In genomic region chr2:23381084-23381483, GRCh38 we compare ENCODE assay signal across 7 cellular contexts.
A peak's percentile ranks its signal among the peaks of the same experiment; 100 is the strongest.
DNase-seq lines count a peak whose midpoint lies in the region; ATAC-seq and TF ChIP-seq lines count a peak whose summit lies in the region.

No MANE protein-coding gene starts in this region.

- H3K4me1 ChIP-seq in Loucy (ENCODE audit: insufficient read depth, low read length, poor library complexity, severe bottlenecking): peaks cover 9% of the 10 kb centered on the region

- H3K27ac Mint-ChIP-seq in T-helper 2 cell treated with Interferon-gamma antibody and Interleukin-4, amounts not matched to agents 5 μg/mL and 100 μg/mL, for 36 hours: peak overlapping the region; percentile 2

- H3K79me2 ChIP-seq in Loucy (ENCODE audit: insufficient read depth, low read length): no peaks in the 10 kb centered on the region

- TF ChIP-seq CTCF in Loucy (conservative IDR thresholded peaks at IDR 0.05; ENCODE audit: low read length): no peak
- TF ChIP-seq CTCF in GM20000 (IDR thresholded peaks at IDR 0.05; ENCODE audit: extremely low read depth, missing control alignments): no peak

- no peak for ATAC-seq in HG03039 (IDR thresholded peaks at IDR 0.05; ENCODE audit: unreplicated experiment)

- H3F3A ChIP-seq in Loucy (ENCODE audit: low read depth): no peaks in the 10 kb centered on the region

- H3K4me3 ChIP-seq in Loucy (ENCODE audit: low read length, poor library complexity, severe bottlenecking): peak overlapping the region; percentile 45

- H3K9me2 ChIP-seq in Loucy (replicated peaks; ENCODE audit: low read depth, low read length): no peaks in the 10 kb centered on the region

- H3K9me3 Mint-ChIP-seq in T-helper 2 cell treated with Interferon-gamma antibody and Interleukin-4, amounts not matched to agents 5 μg/mL and 100 μg/mL, for 36 hours: no peaks in the 10 kb centered on the region

- peaks cover 57% of the 10 kb centered on the region for H3K27me3 Mint-ChIP-seq in T-helper 2 cell treated with Interferon-gamma antibody and Interleukin-4, amounts not matched to agents 5 μg/mL and 100 μg/mL, for 36 hours (ENCODE audit: low read depth)

- H3K36me3 Mint-ChIP-seq in T-helper 2 cell treated with Interferon-gamma antibody and Interleukin-4, amounts not matched to agents 5 μg/mL and 100 μg/mL, for 36 hours (ENCODE audit: low read depth): no peaks in the 10 kb centered on the region

- H3K4me2 ChIP-seq in Loucy (ENCODE audit: low read depth, low read length, poor library complexity, severe bottlenecking): peak overlapping the region; percentile 56

- peak; percentile 29 for DNase-seq in GM03348 (ENCODE audit: low spot score)
- DNase-seq in T-helper 2 cell treated with Interferon-gamma antibody and Interleukin-4, amounts not matched to agents 5 μg/mL and 100 μg/mL, for 36 hours (ENCODE audit: low spot score): no peak
- DNase-seq in hepatic stellate cell (ENCODE audit: low spot score): peak; percentile 48
- DNase-seq in activated gamma-delta T cell treated with Interleukin-2 at 50 U/mL for 16 hours: no peak
- no peak for DNase-seq in GM20000 (ENCODE audit: low spot score)

- H2AFZ ChIP-seq in Loucy (ENCODE audit: low read length): peak overlapping the region; percentile 85

- no peaks in the 10 kb centered on the region for H3K9me3 ChIP-seq in Loucy (ENCODE audit: insufficient read depth, low read depth, low read length)

- H4K20me1 ChIP-seq in Loucy (ENCODE audit: insufficient read depth, low read length, poor library complexity, severe bottlenecking): no peaks in the 10 kb centered on the region

- no peak overlapping the region for H3K9ac ChIP-seq in Loucy (ENCODE audit: low read depth, low read length, poor library complexity, severe bottlenecking)

- H3K36me3 ChIP-seq in Loucy (ENCODE audit: insufficient read depth, low read length): no peaks in the 10 kb centered on the region

- H3K4me1 Mint-ChIP-seq in T-helper 2 cell treated with Interferon-gamma antibody and Interleukin-4, amounts not matched to agents 5 μg/mL and 100 μg/mL, for 36 hours (ENCODE audit: low read depth): peaks cover 20% of the 10 kb centered on the region

- H3K4me3 Mint-ChIP-seq in T-helper 2 cell treated with Interferon-gamma antibody and Interleukin-4, amounts not matched to agents 5 μg/mL and 100 μg/mL, for 36 hours: peak overlapping the region; percentile 74

- no peaks in the 10 kb centered on the region for H3K27me3 ChIP-seq in Loucy (ENCODE audit: insufficient read depth, low read length, poor library complexity, severe bottlenecking)

Comparison
In these comparisons a context has a peak if more than half of its experiments do, and no peak if none do; other contexts are left out.
1. DNase-seq: peak in GM03348 (single experiment) and hepatic stellate cell (single experiment); none in T-helper 2 cell treated with Interferon-gamma antibody and Interleukin-4, amounts not matched to agents 5 μg/mL and 100 μg/mL, for 36 hours (single experiment), activated gamma-delta T cell treated with Interleukin-2 at 50 U/mL for 16 hours (single experiment) and GM20000 (single experiment).